In genomic region chr14:86430807-86431206, GRCh38 we compare ENCODE assay signal across 25 cellular contexts.
DNase-seq lines count a peak whose midpoint lies in the region; TF ChIP-seq lines count a peak whose summit lies in the region.
"Had no signal": no experiment of that assay in that cellular context is flagged by ENCODE, and none has a peak within 500 bp of the region (broad histone marks: within the 10 kb centered on the region; RNA-seq: fewer than 3 reads in every experiment).

No MANE protein-coding gene starts in this region.

- peak overlapping the region in 3 of 5 experiments; percentile 3 to 49 (median 17) for H3K27ac Mint-ChIP-seq in brain
- H3K27ac Mint-ChIP-seq: activated naive CD4-positive, alpha-beta T cell treated with anti-CD3 and anti-CD28 coated beads for 36 hours; IgD-negative memory B cell had no signal

- no peaks in the 10 kb centered on the region for H3K36me3 ChIP-seq in A673 (ENCODE audit: insufficient read depth, low read length, poor library complexity, severe bottlenecking)
- H3K36me3 ChIP-seq: breast epithelium, heart left ventricle, upper lobe of right lung had no signal

- H3K36me3 Mint-ChIP-seq in brain = no peaks in the 10 kb centered on the region
- H3K36me3 Mint-ChIP-seq: IgD-negative memory B cell had no signal

- H3K27me3 ChIP-seq in A673 (replicated peaks; ENCODE audit: insufficient read depth, low read depth, low read length, poor library complexity) = no peaks in the 10 kb centered on the region
- H3K27me3 ChIP-seq: breast epithelium, foreskin keratinocyte, heart left ventricle, pancreas, upper lobe of right lung had no signal

- no TSS peak for BruUV-seq in A673 (replicated peaks; lab: Mats Ljungman, UMichigan)

- POLR2A ChIA-PET in A673 (lab: Charles Lee; ENCODE audit: low non-redundant PET) = no interaction called here

- no peaks in the 10 kb centered on the region for H3K27me3 Mint-ChIP-seq in brain
- H3K27me3 Mint-ChIP-seq: IgD-negative memory B cell had no signal

- peaks cover 13% of the 10 kb centered on the region for H3K4me1 ChIP-seq in A673 (ENCODE audit: insufficient read depth, low read length, poor library complexity, severe bottlenecking)
- H3K4me1 ChIP-seq: breast epithelium, Caco-2, foreskin keratinocyte, heart left ventricle, pancreas, upper lobe of right lung had no signal

- no peak overlapping the region for H3K27ac ChIP-seq in A673 (ENCODE audit: low read depth, low read length, poor library complexity, severe bottlenecking)
- no peak overlapping the region for H3K27ac ChIP-seq in coronary artery
- H3K27ac ChIP-seq: breast epithelium, epithelial cell of prostate, foreskin keratinocyte, heart left ventricle, pancreas, upper lobe of right lung had no signal

- intact Hi-C loops in A673 (cut with micrococcal nuclease; ENCODE audit: unreplicated experiment) = no loop called here

- no peaks in the 10 kb centered on the region for H3K9me3 ChIP-seq in A673 (ENCODE audit: low read depth, low read length, poor library complexity, severe bottlenecking)
- H3K9me3 ChIP-seq: breast epithelium, Caco-2, mucosa of descending colon, pancreas, upper lobe of right lung had no signal

- peak overlapping the region in 1 of 5 experiments; percentile 3 for H3K4me3 Mint-ChIP-seq in brain
- H3K4me3 Mint-ChIP-seq: activated naive CD4-positive, alpha-beta T cell treated with anti-CD3 and anti-CD28 coated beads for 36 hours; IgD-negative memory B cell had no signal

- peaks cover 0 to 7% (median 3%) of the 10 kb centered on the region in 5 experiments for H3K9me3 Mint-ChIP-seq in brain
- H3K9me3 Mint-ChIP-seq: activated naive CD4-positive, alpha-beta T cell treated with anti-CD3 and anti-CD28 coated beads for 36 hours had no signal

- TF ChIP-seq CTCF in A673 (conservative IDR thresholded peaks at IDR 0.05; ENCODE audit: low read depth, low read length) = no peak
- no peak for TF ChIP-seq CTCF in brain (conservative IDR thresholded peaks at IDR 0.05)
- no peak for TF ChIP-seq CTCF in coronary artery (IDR thresholded peaks at IDR 0.05)

- peak; percentile 19 for DNase-seq in A673 (ENCODE audit: low spot score)
- DNase-seq in NCI-H1105 (lab: John Stamatoyannopoulos, UW) = peak; percentile 59
- DNase-seq in NCI-H345 (lab: John Stamatoyannopoulos, UW) = peak; percentile 74
- DNase-seq in coronary artery (ENCODE audit: low spot score) = no peak
- DNase-seq in NCI-H446 treated with DMSO at 0.1 percent for 48 hours (lab: John Stamatoyannopoulos, UW) = no peak
- DNase-seq in COLO829 (ENCODE audit: low spot score) = no peak
- DNase-seq in hypothalamus (lab: John Stamatoyannopoulos, UW) = no peak
- DNase-seq: activated CD4-positive, alpha-beta T cell treated with anti-CD3 and anti-CD28 coated beads, Interleukin-2, amount 50 U/mL, for 1 hour; activated naive CD4-positive, alpha-beta T cell treated with anti-CD3 and anti-CD28 coated beads for 36 hours; amygdala; Caco-2; effector CD4-positive, alpha-beta T cell; foreskin keratinocyte; H7; heart left ventricle; mucosa of descending colon; NCI-H1048; pancreas; SHP77 treated with DMSO at 0.1 percent for 48 hours; stimulated activated CD4-positive, alpha-beta T cell treated with anti-CD3 and anti-CD28 coated beads, Interleukin-4, amount 100 ng/mL, for 1 hour; upper lobe of right lung had no signal

- peaks cover 37% of the 10 kb centered on the region for H3K4me1 Mint-ChIP-seq in brain

- CTCF ChIA-PET in A673 (lab: Charles Lee) = no interaction called here

- H3K4me3 ChIP-seq in A673 (ENCODE audit: low read depth, low read length, poor library complexity, severe bottlenecking) = no peak overlapping the region
- no peak overlapping the region for H3K4me3 ChIP-seq in coronary artery
- H3K4me3 ChIP-seq: breast epithelium, heart left ventricle, mucosa of descending colon, pancreas, upper lobe of right lung had no signal

Comparison
In these comparisons a context has a peak if more than half of its experiments do, and no peak if none do; other contexts are left out.
1. DNase-seq: peak in A673 (single experiment), NCI-H1105 (single experiment) and NCI-H345 (single experiment); none in coronary artery (single experiment), NCI-H446 treated with DMSO at 0.1 percent for 48 hours (single experiment), COLO829 (single experiment) and hypothalamus (0 of 51).